In the genomic region with DNA sequence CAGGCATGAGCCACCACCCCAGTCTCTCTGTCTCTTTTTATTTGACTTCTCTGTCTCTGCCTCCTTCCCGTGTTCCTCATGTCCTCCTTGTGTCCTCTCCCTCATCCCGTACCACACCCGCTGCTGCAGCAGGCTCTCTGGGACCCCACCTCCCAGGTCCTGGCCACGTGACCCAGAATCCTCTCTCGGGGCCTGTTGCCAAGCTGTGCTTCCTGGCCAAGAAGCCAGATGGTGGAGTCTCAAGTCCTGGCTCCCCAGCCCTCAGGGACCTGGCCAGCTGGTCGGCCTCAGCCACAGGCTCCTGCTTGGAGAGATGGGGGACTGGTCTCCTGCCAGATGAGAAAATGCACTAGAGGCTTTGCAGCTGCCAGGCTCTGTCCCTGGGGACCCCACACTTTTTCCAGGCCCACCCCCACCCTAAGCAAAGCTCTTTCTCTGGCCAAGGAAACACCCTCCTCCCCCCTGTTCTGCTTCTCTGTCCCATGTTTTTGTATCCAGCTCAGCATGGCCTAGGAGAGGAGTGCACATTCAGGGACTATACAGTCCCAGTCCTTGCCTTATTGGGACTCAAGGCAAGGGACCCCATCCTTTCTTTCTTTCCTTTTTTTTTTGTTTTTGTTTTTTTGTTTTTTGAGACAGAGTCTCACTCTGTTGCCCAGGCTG, we compare ENCODE assay signal across 13 cellular contexts. TPM values are rescaled to one million over a fixed set of nuclear protein-coding genes. Genes with fewer than 3 reads are reported as not detected.
A peak's percentile ranks its signal among the peaks of the same experiment; 100 is the strongest.
DNase-seq lines count a peak whose midpoint lies in the region; ATAC-seq and TF ChIP-seq lines count a peak whose summit lies in the region.
"Had no signal": no experiment of that assay in that cellular context is flagged by ENCODE, and none has a peak within 500 bp of the region (broad histone marks: within the 10 kb centered on the region; RNA-seq: fewer than 3 reads in every experiment).

No MANE protein-coding gene starts in this region.

- peak; percentile 38 for DNase-seq in AG20443 (ENCODE audit: low spot score)
- DNase-seq in NCI-H1694 (lab: John Stamatoyannopoulos, UW): peak; percentile 98
- peak; percentile 67 for DNase-seq in colonic mucosa
- DNase-seq in mucosa of gallbladder (ENCODE audit: low spot score): peak; percentile 55
- no peak for DNase-seq in activated CD4-positive, alpha-beta T cell treated with anti-CD3 and anti-CD28 coated beads, Interleukin-2, amount 10 ng/mL, durations not matched to agents 24 days and 14 days
- no peak for DNase-seq in SHP77 treated with DMSO at 0.1 percent for 48 hours (lab: John Stamatoyannopoulos, UW)
- DNase-seq: activated CD8-positive, alpha-beta T cell treated with anti-CD3 and anti-CD28 coated beads, Interleukin-2, amount 10 ng/mL, durations not matched to agents 7 days and 5 days; mammary epithelial cell; NCI-H510A; SW 1271 had no signal

- no peaks in the 10 kb centered on the region for H3K36me3 Mint-ChIP-seq in activated CD4-positive, alpha-beta T cell treated with anti-CD3 and anti-CD28 coated beads, Interleukin-2, amount 10 ng/mL, durations not matched to agents 24 days and 14 days (ENCODE audit: low read depth)

- H3K4me1 Mint-ChIP-seq in activated CD4-positive, alpha-beta T cell treated with anti-CD3 and anti-CD28 coated beads, Interleukin-2, amount 10 ng/mL, durations not matched to agents 24 days and 14 days: no peaks in the 10 kb centered on the region
- H3K4me1 Mint-ChIP-seq: B cell had no signal

- TF ChIP-seq CTCF in colonic mucosa (IDR thresholded peaks at IDR 0.05): no peak

- no peak overlapping the region for H3K4me3 Mint-ChIP-seq in activated CD4-positive, alpha-beta T cell treated with anti-CD3 and anti-CD28 coated beads, Interleukin-2, amount 10 ng/mL, durations not matched to agents 24 days and 14 days
- H3K4me3 Mint-ChIP-seq: activated CD8-positive, alpha-beta T cell treated with anti-CD3 and anti-CD28 coated beads, Interleukin-2, amount 10 ng/mL, durations not matched to agents 7 days and 5 days; B cell had no signal

- peaks cover 8% of the 10 kb centered on the region for H3K27me3 Mint-ChIP-seq in activated CD4-positive, alpha-beta T cell treated with anti-CD3 and anti-CD28 coated beads, Interleukin-2, amount 10 ng/mL, durations not matched to agents 24 days and 14 days

- no peaks in the 10 kb centered on the region for H3K36me3 ChIP-seq in colonic mucosa

- no peak overlapping the region for H3K27ac Mint-ChIP-seq in activated CD4-positive, alpha-beta T cell treated with anti-CD3 and anti-CD28 coated beads, Interleukin-2, amount 10 ng/mL, durations not matched to agents 24 days and 14 days
- H3K27ac Mint-ChIP-seq: activated CD8-positive, alpha-beta T cell treated with anti-CD3 and anti-CD28 coated beads, Interleukin-2, amount 10 ng/mL, durations not matched to agents 7 days and 5 days; B cell had no signal

- no peak overlapping the region for H3K4me3 ChIP-seq in colonic mucosa

- H3K9me3 Mint-ChIP-seq in activated CD4-positive, alpha-beta T cell treated with anti-CD3 and anti-CD28 coated beads, Interleukin-2, amount 10 ng/mL, durations not matched to agents 24 days and 14 days: no peaks in the 10 kb centered on the region

- no peaks in the 10 kb centered on the region for H3K9me3 ChIP-seq in colonic mucosa

- intact Hi-C loops in colonic mucosa (cut with DNase I): no loop called here
- intact Hi-C loops in activated CD4-positive, alpha-beta T cell treated with anti-CD3 and anti-CD28 coated beads, Interleukin-2, amount 10 ng/mL, durations not matched to agents 24 days and 14 days (cut with micrococcal nuclease): no loop called here

- no peaks in the 10 kb centered on the region for H3K4me1 ChIP-seq in colonic mucosa

- ATAC-seq in HG03039 (IDR thresholded peaks at IDR 0.05; ENCODE audit: unreplicated experiment) (no peak), GM19023 (IDR thresholded peaks at IDR 0.05; ENCODE audit: unreplicated experiment) (no peak)
- ATAC-seq: activated CD8-positive, alpha-beta T cell treated with anti-CD3 and anti-CD28 coated beads, Interleukin-2, amount 10 ng/mL, durations not matched to agents 7 days and 5 days had no signal

- no peak overlapping the region for H3K9ac ChIP-seq in colonic mucosa (ENCODE audit: low read depth in 2 of 2, low read length in 2 of 2)

- no peaks in the 10 kb centered on the region for H3K27me3 ChIP-seq in colonic mucosa

- no peak overlapping the region for H3K27ac ChIP-seq in colonic mucosa

RNA-seq across cellular contexts. Expression of a gene that starts 34.3 kb away (rescaled TPM):
- total RNA-seq in colonic mucosa (10 to 100 TPM; 53.6 to 87.8 TPM), mucosa of gallbladder (80.9 TPM)
- total RNA-seq in activated CD4-positive, alpha-beta T cell treated with anti-CD3 and anti-CD28 coated beads, Interleukin-2, amount 10 ng/mL, durations not matched to agents 24 days and 14 days: 111 and 113 TPM in 2 replicates

RNA-seq across cellular contexts. Expression of a gene that starts 58.8 kb away (rescaled TPM):
- 100 to 1,000 TPM; 143 to 231 TPM for total RNA-seq in colonic mucosa
- 225 TPM for total RNA-seq in mucosa of gallbladder
- total RNA-seq in activated CD4-positive, alpha-beta T cell treated with anti-CD3 and anti-CD28 coated beads, Interleukin-2, amount 10 ng/mL, durations not matched to agents 24 days and 14 days: 123 and 126 TPM in 2 replicates

Comparison
In these comparisons a context has a peak if more than half of its experiments do, and no peak if none do; other contexts are left out.
1. DNase-seq: peak in AG20443 (single experiment), NCI-H1694 (single experiment), colonic mucosa (single experiment) and mucosa of gallbladder (single experiment); none in activated CD4-positive, alpha-beta T cell treated with anti-CD3 and anti-CD28 coated beads, Interleukin-2, amount 10 ng/mL, durations not matched to agents 24 days and 14 days (single experiment) and SHP77 treated with DMSO at 0.1 percent for 48 hours (single experiment).